ENCODE assay signal across 11 cellular contexts in the genomic region with DNA sequence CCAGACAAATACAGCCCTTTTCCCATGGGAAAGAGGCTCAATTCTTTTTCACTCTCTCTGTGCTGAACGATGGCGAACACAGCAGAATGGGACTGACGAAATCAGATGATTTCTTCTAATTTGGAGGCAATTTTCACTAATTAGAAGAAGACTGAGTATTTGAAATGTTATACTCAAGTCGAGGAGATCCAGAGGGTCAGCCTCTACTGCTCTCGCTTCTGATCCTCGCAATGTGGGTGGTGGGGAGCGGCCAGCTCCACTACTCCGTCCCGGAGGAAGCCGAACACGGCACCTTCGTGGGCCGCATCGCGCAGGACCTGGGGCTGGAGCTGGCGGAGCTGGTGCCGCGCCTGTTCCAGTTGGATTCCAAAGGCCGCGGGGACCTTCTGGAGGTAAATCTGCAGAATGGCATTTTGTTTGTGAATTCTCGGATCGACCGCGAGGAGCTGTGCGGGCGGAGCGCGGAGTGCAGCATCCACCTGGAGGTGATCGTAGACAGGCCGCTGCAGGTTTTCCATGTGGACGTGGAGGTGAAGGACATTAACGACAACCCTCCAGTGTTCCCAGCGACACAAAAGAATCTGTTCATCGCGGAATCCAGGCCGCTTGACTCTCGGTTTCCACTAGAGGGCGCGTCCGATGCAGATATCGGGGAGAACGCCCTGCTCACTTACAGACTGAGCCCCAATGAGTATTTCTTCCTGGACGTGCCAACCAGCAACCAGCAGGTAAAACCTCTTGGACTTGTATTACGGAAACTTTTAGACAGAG. TPM values are rescaled to one million over a fixed set of nuclear protein-coding genes. Genes with fewer than 3 reads are reported as not detected.
"Had no signal": no experiment of that assay in that cellular context is flagged by ENCODE, and none has a peak within 500 bp of the region (broad histone marks: within the 10 kb centered on the region; RNA-seq: fewer than 3 reads in every experiment).

A gene with protein sequence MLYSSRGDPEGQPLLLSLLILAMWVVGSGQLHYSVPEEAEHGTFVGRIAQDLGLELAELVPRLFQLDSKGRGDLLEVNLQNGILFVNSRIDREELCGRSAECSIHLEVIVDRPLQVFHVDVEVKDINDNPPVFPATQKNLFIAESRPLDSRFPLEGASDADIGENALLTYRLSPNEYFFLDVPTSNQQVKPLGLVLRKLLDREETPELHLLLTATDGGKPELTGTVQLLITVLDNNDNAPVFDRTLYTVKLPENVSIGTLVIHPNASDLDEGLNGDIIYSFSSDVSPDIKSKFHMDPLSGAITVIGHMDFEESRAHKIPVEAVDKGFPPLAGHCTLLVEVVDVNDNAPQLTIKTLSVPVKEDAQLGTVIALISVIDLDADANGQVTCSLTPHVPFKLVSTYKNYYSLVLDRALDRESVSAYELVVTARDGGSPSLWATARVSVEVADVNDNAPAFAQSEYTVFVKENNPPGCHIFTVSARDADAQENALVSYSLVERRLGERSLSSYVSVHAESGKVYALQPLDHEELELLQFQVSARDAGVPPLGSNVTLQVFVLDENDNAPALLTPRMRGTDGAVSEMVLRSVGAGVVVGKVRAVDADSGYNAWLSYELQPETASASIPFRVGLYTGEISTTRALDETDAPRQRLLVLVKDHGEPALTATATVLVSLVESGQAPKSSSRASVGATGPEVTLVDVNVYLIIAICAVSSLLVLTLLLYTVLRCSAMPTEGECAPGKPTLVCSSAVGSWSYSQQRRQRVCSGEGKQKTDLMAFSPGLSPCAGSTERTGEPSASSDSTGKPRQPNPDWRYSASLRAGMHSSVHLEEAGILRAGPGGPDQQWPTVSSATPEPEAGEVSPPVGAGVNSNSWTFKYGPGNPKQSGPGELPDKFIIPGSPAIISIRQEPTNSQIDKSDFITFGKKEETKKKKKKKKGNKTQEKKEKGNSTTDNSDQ (plus strand): TSS at position 51 of the 771 bp plus-strand sequence. CDS start 114 bp downstream, at position 165.

RNA-seq across cellular contexts. Expression of the gene that starts here (rescaled TPM):
- total RNA-seq: activated CD8-positive, alpha-beta memory T cell treated with anti-CD3 and anti-CD28 coated beads for 36 hours; activated T-cell treated with anti-CD3 and anti-CD28 coated beads, Interleukin-2, amount 50 U/mL, for 4 hours; activated T-helper 2 cell treated with anti-CD3 and anti-CD28 coated beads, Interferon-gamma antibody, Interleukin-2, Interleukin-4, amounts not matched to agents 10 μg/mL and 5 μg/mL and 100 μg/mL, durations not matched to agents 14 hours and 24 hours and 36 hours; ascending aorta; left lobe of liver; naive thymus-derived CD4-positive, alpha-beta T cell; T-helper 17 cell had no signal
- polyA plus RNA-seq: adrenal gland; heart left ventricle; immature natural killer cell; naive thymus-derived CD4-positive, alpha-beta T cell; spleen had no signal
